8 cellular contexts compared by ENCODE assay signal in the genomic region with DNA sequence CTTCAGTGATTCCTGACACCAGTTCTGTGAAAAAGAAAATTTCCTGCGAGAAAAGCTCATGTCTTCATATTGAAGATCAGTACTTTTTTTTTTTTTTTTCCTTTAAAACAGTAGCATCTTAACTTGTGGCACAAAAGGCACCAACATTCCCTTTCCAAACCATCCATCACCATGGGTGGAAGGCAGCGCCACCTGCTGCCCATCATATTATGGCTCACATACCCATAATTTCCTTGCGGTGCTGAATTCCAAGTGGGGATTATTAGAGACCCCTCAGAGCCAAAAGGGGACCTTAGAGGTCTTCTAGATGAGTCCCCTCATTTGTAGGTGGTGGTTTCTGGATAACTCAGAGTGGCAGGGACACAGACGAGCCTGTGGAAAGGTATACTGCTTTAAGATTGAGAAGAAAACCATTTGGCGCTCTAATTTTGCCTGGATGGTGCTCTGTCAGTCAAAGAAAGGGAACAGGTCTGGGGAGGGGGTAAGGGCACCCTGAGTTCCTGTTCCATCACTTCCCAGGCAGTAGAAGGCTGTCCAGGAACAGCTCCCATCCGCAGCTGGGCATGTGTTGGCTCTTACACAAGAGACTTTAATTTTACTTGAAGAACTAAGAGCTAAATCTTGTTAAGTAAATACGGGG. TPM values are rescaled to one million over a fixed set of nuclear protein-coding genes. Genes with fewer than 3 reads are reported as not detected.
A peak's percentile ranks its signal among the peaks of the same experiment; 100 is the strongest.
DNase-seq lines count a peak whose midpoint lies in the region; ATAC-seq and TF ChIP-seq lines count a peak whose summit lies in the region.

No MANE protein-coding gene starts in this region.

- no peaks in the 10 kb centered on the region for H3K79me2 ChIP-seq in OCI-LY1 (ENCODE audit: insufficient read depth, low read length)

- TF ChIP-seq CTCF in AG04450 (IDR thresholded peaks at IDR 0.05; ENCODE audit: low read depth, low read length) (peak; percentile 82), GM12874 (IDR thresholded peaks at IDR 0.05; ENCODE audit: insufficient read depth, low read depth, low read length) (peak; percentile 81), OCI-LY1 (IDR thresholded peaks at IDR 0.05; ENCODE audit: low read length) (peak; percentile 93)

- no peak overlapping the region for H3K4me2 ChIP-seq in OCI-LY1 (ENCODE audit: low read length)

- no peak overlapping the region for H3K4me3 ChIP-seq in AG04450 (ENCODE audit: low read depth, low read length)
- H3K4me3 ChIP-seq in OCI-LY1 (ENCODE audit: low read depth, low read length, poor library complexity, severe bottlenecking) = no peak overlapping the region

- no peak for ATAC-seq in activated naive CD8-positive, alpha-beta T cell treated with anti-CD3 and anti-CD28 coated beads, Interleukin-2, amount 10 ng/mL, durations not matched to agents 7 days and 5 days (ENCODE audit: low read depth)

- H3K4me1 ChIP-seq in OCI-LY1 (ENCODE audit: insufficient read depth, low read length, severe bottlenecking) = no peaks in the 10 kb centered on the region

- H3K36me3 ChIP-seq in OCI-LY1 (ENCODE audit: insufficient read depth, low read length) = no peaks in the 10 kb centered on the region; the same call in 1 of the 2 replicates

- H3K27ac ChIP-seq in AG04450 (ENCODE audit: low read depth, low read length) (no peak overlapping the region), OCI-LY1 (ENCODE audit: low read depth, low read length, poor library complexity, severe bottlenecking) (no peak overlapping the region)

- no peaks in the 10 kb centered on the region for H4K20me1 ChIP-seq in OCI-LY1 (ENCODE audit: insufficient read depth, low read length)

- H3K9me3 ChIP-seq in AG04450 (ENCODE audit: control insufficient read depth, insufficient read depth, low read length) (no peaks in the 10 kb centered on the region), OCI-LY1 (ENCODE audit: low read length) (no peaks in the 10 kb centered on the region)

- H3K27me3 Mint-ChIP-seq in activated naive CD8-positive, alpha-beta T cell treated with anti-CD3 and anti-CD28 coated beads, Interleukin-2, amount 10 ng/mL, durations not matched to agents 7 days and 5 days = no peaks in the 10 kb centered on the region

- H3K27ac Mint-ChIP-seq in activated naive CD8-positive, alpha-beta T cell treated with anti-CD3 and anti-CD28 coated beads, Interleukin-2, amount 10 ng/mL, durations not matched to agents 7 days and 5 days = no peak overlapping the region

- no peaks in the 10 kb centered on the region for H3F3A ChIP-seq in OCI-LY1 (ENCODE audit: insufficient read depth, low read length)

- peaks cover 4% of the 10 kb centered on the region for H3K4me1 Mint-ChIP-seq in activated naive CD8-positive, alpha-beta T cell treated with anti-CD3 and anti-CD28 coated beads, Interleukin-2, amount 10 ng/mL, durations not matched to agents 7 days and 5 days

- DNase-seq in AG04450 (ENCODE audit: low read depth, low spot score) = no peak
- DNase-seq in activated naive CD8-positive, alpha-beta T cell treated with anti-CD3 and anti-CD28 coated beads, Interleukin-2, amount 10 ng/mL, durations not matched to agents 7 days and 5 days = peak; percentile 56
- peak; percentile 10 to 29 for DNase-seq in hippocampal formation (lab: John Stamatoyannopoulos, UW)
- DNase-seq in stimulated activated CD4-positive, alpha-beta T cell treated with anti-CD3 and anti-CD28 coated beads, Interleukin-15, amount 100 ng/mL, for 1 hour (ENCODE audit: low read depth in 1 of 2, low spot score in 1 of 2) = peak; percentile 10 to 14
- no peak for DNase-seq in central memory CD4-positive, alpha-beta T cell
- no peak for DNase-seq in GF-D8 (lab: John Stamatoyannopoulos, UW)

- H3K27me3 ChIP-seq in AG04450 (ENCODE audit: control insufficient read depth, insufficient read depth, low read length) = no peaks in the 10 kb centered on the region
- no peaks in the 10 kb centered on the region for H3K27me3 ChIP-seq in OCI-LY1 (ENCODE audit: insufficient read depth, low read length)

- no peak overlapping the region for H2AFZ ChIP-seq in OCI-LY1 (ENCODE audit: low read length)

- H3K9ac ChIP-seq in OCI-LY1 (ENCODE audit: low read length) = no peak overlapping the region

- POLR2A ChIA-PET in AG04450 (lab: Yijun Ruan, JAX) = interaction anchor here (0.5 to 1.2 kb wide), 2 partner anchors 12 to 80 kb away, joined by 3 read pairs; a partner anchor contains a TSS
- POLR2A ChIA-PET in activated naive CD8-positive, alpha-beta T cell treated with anti-CD3 and anti-CD28 coated beads, Interleukin-2, amount 10 ng/mL, durations not matched to agents 7 days and 5 days (lab: Charles Lee) = interaction anchor here (0.6 kb wide), 1 partner anchor 363 kb away, joined by 3 read pairs; no protein-coding TSS in a partner anchor

- H3K9me2 ChIP-seq in OCI-LY1 (ENCODE audit: low read depth, low read length) = no peaks in the 10 kb centered on the region

- H3K36me3 Mint-ChIP-seq in activated naive CD8-positive, alpha-beta T cell treated with anti-CD3 and anti-CD28 coated beads, Interleukin-2, amount 10 ng/mL, durations not matched to agents 7 days and 5 days = peaks cover 1% of the 10 kb centered on the region

- CTCF ChIA-PET in AG04450 (lab: Charles Lee) = interaction anchor here (0.6 to 14.0 kb wide), 43 partner anchors 9 to 1966 kb away, joined by 3 to 515 read pairs (median 4); a partner anchor contains a TSS

- H3K9me3 Mint-ChIP-seq in activated naive CD8-positive, alpha-beta T cell treated with anti-CD3 and anti-CD28 coated beads, Interleukin-2, amount 10 ng/mL, durations not matched to agents 7 days and 5 days = no peaks in the 10 kb centered on the region

- H3K4me3 Mint-ChIP-seq in activated naive CD8-positive, alpha-beta T cell treated with anti-CD3 and anti-CD28 coated beads, Interleukin-2, amount 10 ng/mL, durations not matched to agents 7 days and 5 days = no peak overlapping the region

RNA-seq across cellular contexts. Expression of a gene that starts 7.9 kb away (rescaled TPM):
- not detected in 2 replicates for polyA plus RNA-seq in AG04450 (2011; rRNA removed)
- polyA minus RNA-seq in AG04450 (2011; rRNA and poly(A)+ RNA removed) = not detected in 2 replicates
- total RNA-seq in activated naive CD8-positive, alpha-beta T cell treated with anti-CD3 and anti-CD28 coated beads, Interleukin-2, amount 10 ng/mL, durations not matched to agents 7 days and 5 days = not detected

RNA-seq across cellular contexts. Expression of a gene that starts 12.2 kb away (rescaled TPM):
- polyA plus RNA-seq in AG04450 (2011; rRNA removed) = 45.3 and 45.9 TPM in 2 replicates
- 49.0 and 61.2 TPM in 2 replicates for polyA minus RNA-seq in AG04450 (2011; rRNA and poly(A)+ RNA removed)
- total RNA-seq in activated naive CD8-positive, alpha-beta T cell treated with anti-CD3 and anti-CD28 coated beads, Interleukin-2, amount 10 ng/mL, durations not matched to agents 7 days and 5 days = 10 to 100 TPM; 15.5 to 15.7 TPM

RNA-seq across cellular contexts. Expression of a gene that starts 13.7 kb away (rescaled TPM):
- 0.02 TPM in 1 of 2 replicates, not detected in the other for polyA plus RNA-seq in AG04450 (2011; rRNA removed)
- polyA minus RNA-seq in AG04450 (2011; rRNA and poly(A)+ RNA removed) = not detected in 2 replicates
- total RNA-seq in activated naive CD8-positive, alpha-beta T cell treated with anti-CD3 and anti-CD28 coated beads, Interleukin-2, amount 10 ng/mL, durations not matched to agents 7 days and 5 days = not detected

Comparison
In these comparisons a context has a peak if more than half of its experiments do, and no peak if none do; other contexts are left out.
1. DNase-seq: peak in activated naive CD8-positive, alpha-beta T cell treated with anti-CD3 and anti-CD28 coated beads, Interleukin-2, amount 10 ng/mL, durations not matched to agents 7 days and 5 days (single experiment), hippocampal formation (2 of 2) and stimulated activated CD4-positive, alpha-beta T cell treated with anti-CD3 and anti-CD28 coated beads, Interleukin-15, amount 100 ng/mL, for 1 hour (2 of 2); none in AG04450 (single experiment), central memory CD4-positive, alpha-beta T cell (single experiment) and GF-D8 (single experiment).
2. Peak in every context shown above with its lines, with median percentiles within 50 percentile points of each other: CTCF ChIP-seq.